1 cellular context compared by ENCODE assay signal in genomic region chr14:88802596-88802995, GRCh38.
TF ChIP-seq lines count a peak whose summit lies in the region.

No MANE protein-coding gene starts in this region.

TF ChIP-seq in K562, 482 proteins besides CTCF, POLR2A, EP300 and RAD21 (continued from another document):
- TF ChIP-seq STAT6 (CRISPR knock-in tag; IDR thresholded peaks at IDR 0.05) = no peak
- no peak for TF ChIP-seq ADNP (tag; IDR thresholded peaks at IDR 0.05)
- no peak for TF ChIP-seq FOXK1 (CRISPR knock-in tag; IDR thresholded peaks at IDR 0.05; ENCODE audit: borderline replicate concordance)
- TF ChIP-seq MCM2 (IDR thresholded peaks at IDR 0.05; ENCODE audit: low read depth) = no peak
- no peak for TF ChIP-seq FOS (IDR thresholded peaks at IDR 0.05; ENCODE audit: extremely low read depth, insufficient read length)
- TF ChIP-seq ZBTB7A (IDR thresholded peaks at IDR 0.05; ENCODE audit: borderline replicate concordance, control insufficient read depth, low read depth, low read length) = no peak
- TF ChIP-seq FOXJ3 (CRISPR knock-in tag; IDR thresholded peaks at IDR 0.05) = no peak
- no peak for TF ChIP-seq ZNF407 (IDR thresholded peaks at IDR 0.05; ENCODE audit: low read depth)
- TF ChIP-seq EGR1 (conservative IDR thresholded peaks at IDR 0.05) = no peak
